8 cellular contexts compared by ENCODE assay signal in genomic region chr11:2269601-2270321, GRCh38. TPM values are rescaled to one million over a fixed set of nuclear protein-coding genes. Genes with fewer than 3 reads are reported as not detected.
DNase-seq lines count a peak whose midpoint lies in the region; ATAC-seq and TF ChIP-seq lines count a peak whose summit lies in the region.

No MANE protein-coding gene starts in this region.

- peaks cover 3 to 4% of the 10 kb centered on the region in 2 donors for H3K36me3 Mint-ChIP-seq in CD14-positive monocyte
- H3K36me3 Mint-ChIP-seq in neural crest cell (ENCODE audit: low read depth): no peaks in the 10 kb centered on the region

- H3K27ac Mint-ChIP-seq in CD14-positive monocyte (peak overlapping the region in 6 of 7 donors; percentile 40 to 92 (median 82)), neural crest cell (ENCODE audit: unreplicated experiment) (no peak overlapping the region)

- TF ChIP-seq CTCF in CD14-positive monocyte (IDR thresholded peaks at IDR 0.05) (peak; percentile 16), foreskin fibroblast (IDR thresholded peaks at IDR 0.05; ENCODE audit: low read depth, low read length) (no peak), neural crest cell (conservative IDR thresholded peaks at IDR 0.05) (peak; percentile 50)

- DNase-seq in CD14-positive monocyte (ENCODE audit: low spot score): no peak
- peak; percentile 69 for DNase-seq in MV-4-11 (lab: John Stamatoyannopoulos, UW)
- peak; percentile 26 for DNase-seq in activated T-helper 1 cell treated with Interleukin-2 at 50 U/mL for 16 hours (ENCODE audit: low read depth)
- DNase-seq in foreskin fibroblast: peak; percentile 46 to 75
- peak; percentile 44 for DNase-seq in neural crest cell (ENCODE audit: low read depth, low spot score)
- no peak for DNase-seq in NCI-H510A (lab: John Stamatoyannopoulos, UW)

- peaks cover 35% of the 10 kb centered on the region for H3K4me1 Mint-ChIP-seq in CD14-positive monocyte
- peaks cover 4% of the 10 kb centered on the region for H3K4me1 Mint-ChIP-seq in neural crest cell

- no peak for ATAC-seq in HG02884 (IDR thresholded peaks at IDR 0.05; ENCODE audit: unreplicated experiment)
- ATAC-seq in HG03095 (IDR thresholded peaks at IDR 0.05; ENCODE audit: unreplicated experiment): no peak

- peak overlapping the region; percentile 73 to 84 for H3K4me3 Mint-ChIP-seq in CD14-positive monocyte
- no peak overlapping the region for H3K4me3 Mint-ChIP-seq in neural crest cell

- no peak overlapping the region for H3K4me3 ChIP-seq in foreskin fibroblast (ENCODE audit: low read depth in 1 of 2, low read length in 2 of 2)

- H3K27me3 Mint-ChIP-seq in CD14-positive monocyte (ENCODE audit: low read depth in 3 of 3) (peaks cover 13 to 35% (median 13%) of the 10 kb centered on the region in 3 donors), neural crest cell (ENCODE audit: low read depth) (peaks cover 84% of the 10 kb centered on the region)

- peaks cover 0 to 12% (median 4%) of the 10 kb centered on the region in 7 donors for H3K9me3 Mint-ChIP-seq in CD14-positive monocyte
- H3K9me3 Mint-ChIP-seq in neural crest cell: no peaks in the 10 kb centered on the region

- intact Hi-C loops in CD14-positive monocyte (cut with micrococcal nuclease): loop anchor here (5.0 kb wide), 2 partner anchors 33 to 133 kb away; partner anchors contain the start of genes TSSC4 (in 2 of the 2), C11orf21 (in 1 of the 2) and TSPAN32 (in 1 of the 2)

RNA-seq across cellular contexts. Expression of gene ASCL2, which starts 0.6 kb away (rescaled TPM):
- 10 to 100 TPM in 1 of 2 donors, 1 to 10 TPM in 1; 8.3 to 11.4 TPM for polyA plus RNA-seq in CD14-positive monocyte
- total RNA-seq in neural crest cell: 0.16 TPM in 1 of 2 replicates, not detected in the other

RNA-seq across cellular contexts. Expression of gene C11orf21, which starts 32.0 kb away (rescaled TPM):
- 10 to 100 TPM; 10.8 to 13.1 TPM for polyA plus RNA-seq in CD14-positive monocyte
- total RNA-seq in neural crest cell: not detected in 2 replicates

RNA-seq across cellular contexts. Expression of gene TSPAN32, which starts 32.1 kb away (rescaled TPM):
- 10 to 100 TPM; 34.8 to 82.5 TPM for polyA plus RNA-seq in CD14-positive monocyte
- total RNA-seq in neural crest cell: not detected in 2 replicates

Comparison
In these comparisons a context has a peak if more than half of its experiments do, and no peak if none do; other contexts are left out.
1. DNase-seq: peak in MV-4-11 (single experiment), activated T-helper 1 cell treated with Interleukin-2 at 50 U/mL for 16 hours (single experiment), foreskin fibroblast (2 of 2) and neural crest cell (single experiment); none in CD14-positive monocyte (single experiment) and NCI-H510A (single experiment).